In the genomic region with DNA sequence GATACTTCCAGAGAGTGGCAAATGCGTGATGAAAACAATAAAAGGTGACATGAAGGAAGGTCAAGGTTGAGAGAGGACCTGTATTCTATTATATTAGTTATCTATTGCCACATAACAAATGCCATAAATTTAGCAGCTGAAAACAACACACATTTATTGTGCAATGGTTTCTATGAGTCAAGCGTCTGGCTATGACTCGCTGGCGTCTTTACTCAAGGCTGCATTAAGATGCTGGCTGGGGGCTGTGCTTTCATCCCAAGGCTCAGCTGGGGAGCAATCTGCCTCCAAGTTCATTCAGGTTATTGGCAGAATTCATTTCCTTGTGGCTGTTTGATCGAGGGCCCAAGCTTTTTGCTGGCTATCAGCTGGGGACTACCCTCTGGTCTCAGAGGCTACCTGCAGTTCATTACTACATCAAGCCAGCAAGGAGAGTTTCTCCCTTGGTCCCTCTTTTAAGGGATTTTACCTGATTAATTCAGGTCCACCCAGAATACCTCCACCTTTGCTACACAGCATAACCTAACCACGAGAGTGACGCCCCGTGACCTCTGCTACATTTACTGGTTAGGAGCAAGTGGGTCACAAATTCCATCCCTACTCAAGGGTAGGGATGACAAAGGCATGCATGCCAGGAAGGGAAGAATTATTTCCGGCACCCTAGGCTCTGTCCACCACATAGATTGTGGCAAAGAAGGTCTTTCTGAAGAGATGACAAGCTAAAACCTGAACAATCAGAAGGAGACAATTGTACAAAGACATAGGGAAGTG, we compare ENCODE assay signal across 12 cellular contexts.
DNase-seq lines count a peak whose midpoint lies in the region; ATAC-seq and TF ChIP-seq lines count a peak whose summit lies in the region.
"Had no signal": no experiment of that assay in that cellular context is flagged by ENCODE, and none has a peak within 500 bp of the region (broad histone marks: within the 10 kb centered on the region; RNA-seq: fewer than 3 reads in every experiment).

No MANE protein-coding gene starts in this region.

- H3K4me2 ChIP-seq in SK-N-SH (no peak overlapping the region), PC-3 (ENCODE audit: low read length) (no peak overlapping the region), smooth muscle cell (no peak overlapping the region)

- no peak for TF ChIP-seq EP300 in SK-N-SH (IDR thresholded peaks at IDR 0.05; ENCODE audit: borderline replicate concordance in 1 of 2, low read depth in 1 of 2, low read length in 1 of 2)

- CTCF ChIA-PET in SK-N-SH (lab: Yijun Ruan, JAX) (interaction anchor here (1.2 to 1.4 kb wide), 2 partner anchors 12 to 15 kb away, joined by 3 read pairs; no protein-coding TSS in a partner anchor), PC-3 (lab: Charles Lee) (no interaction called here)

- H3K9me3 ChIP-seq in SK-N-SH: no peaks in the 10 kb centered on the region
- H3K9me3 ChIP-seq in PC-3 (ENCODE audit: low read length): no peaks in the 10 kb centered on the region
- peaks cover 3% of the 10 kb centered on the region for H3K9me3 ChIP-seq in smooth muscle cell (replicated peaks; ENCODE audit: low read depth)

- H3K9ac ChIP-seq in SK-N-SH: no peak overlapping the region
- no peak overlapping the region for H3K9ac ChIP-seq in PC-3 (ENCODE audit: low read length)
- H3K9ac ChIP-seq in smooth muscle cell (ENCODE audit: low read depth): no peak overlapping the region

- H3K9me2 ChIP-seq in SK-N-SH: no peaks in the 10 kb centered on the region
- H3K9me2 ChIP-seq in PC-3 (replicated peaks; ENCODE audit: low read length): no peaks in the 10 kb centered on the region

- intact Hi-C loops in PC-3 (cut with micrococcal nuclease): no loop called here

- peaks cover 0 to 2% of the 10 kb centered on the region in 2 experiments; a peak in 1 of 4 replicates for H3K4me1 ChIP-seq in SK-N-SH (ENCODE audit: control insufficient read depth in 1 of 2, insufficient read depth in 2 of 2, low read depth in 1 of 2, low read length in 1 of 2)
- no peaks in the 10 kb centered on the region for H3K4me1 ChIP-seq in PC-3 (ENCODE audit: insufficient read depth, low read length)
- no peaks in the 10 kb centered on the region for H3K4me1 ChIP-seq in smooth muscle cell (ENCODE audit: low read depth)

- no TSS peak for BruUV-seq in PC-3 (replicated peaks; lab: Mats Ljungman, UMichigan)

- POLR2A ChIA-PET in SK-N-SH (lab: Yijun Ruan, JAX) (no interaction called here), PC-3 (lab: Charles Lee; ENCODE audit: unreplicated experiment) (no interaction called here)

- TF ChIP-seq CTCF in SK-N-SH (IDR thresholded peaks at IDR 0.05): no peak
- TF ChIP-seq CTCF in PC-3 (conservative IDR thresholded peaks at IDR 0.05; ENCODE audit: low read depth, low read length): no peak
- no peak for TF ChIP-seq CTCF in fibroblast of villous mesenchyme (IDR thresholded peaks at IDR 0.05; ENCODE audit: insufficient read depth, low read depth, low read length)
- TF ChIP-seq CTCF in smooth muscle cell (IDR thresholded peaks at IDR 0.05; ENCODE audit: borderline replicate concordance, insufficient read depth, poor library complexity, severe bottlenecking): no peak

- ATAC-seq in SK-N-SH treated with all-trans-retinoic acid at 6 μM for 48 hours (no peak), PC-3 (no peak), GM19324 (IDR thresholded peaks at IDR 0.05; ENCODE audit: low FRiP score, unreplicated experiment) (no peak)

- no peaks in the 10 kb centered on the region for H3F3A ChIP-seq in SK-N-SH (replicated peaks; ENCODE audit: insufficient read depth)
- H3F3A ChIP-seq in PC-3 (ENCODE audit: low read length, unreplicated experiment): no peaks in the 10 kb centered on the region
- H3F3A ChIP-seq in smooth muscle cell (ENCODE audit: low read depth): no peaks in the 10 kb centered on the region

- H3K4me3 ChIP-seq in SK-N-SH (ENCODE audit: low read depth in 2 of 2, low read length in 1 of 2): no peak overlapping the region
- no peak overlapping the region for H3K4me3 ChIP-seq in PC-3 (ENCODE audit: low read length)
- H3K4me3 ChIP-seq in fibroblast of villous mesenchyme (ENCODE audit: low read depth, low read length): no peak overlapping the region
- H3K4me3 ChIP-seq in smooth muscle cell: no peak overlapping the region

- H3K79me2 ChIP-seq in SK-N-SH (ENCODE audit: insufficient read depth) (no peaks in the 10 kb centered on the region), PC-3 (ENCODE audit: low read length) (no peaks in the 10 kb centered on the region), smooth muscle cell (ENCODE audit: low read depth) (no peaks in the 10 kb centered on the region)

- DNase-seq in SK-N-SH (no peak), PC-3 (peak; percentile 15), fibroblast of villous mesenchyme (ENCODE audit: low read depth) (peak; percentile 87), smooth muscle cell (lab: John Stamatoyannopoulos, UW; ENCODE audit: unreplicated experiment) (no peak), OCI-M1 (lab: John Stamatoyannopoulos, UW) (no peak), NCI-H1105 treated with DMSO at 0.1 percent for 48 hours (lab: John Stamatoyannopoulos, UW) (no peak)
- DNase-seq: activated effector memory CD4-positive, alpha-beta T cell treated with Interleukin-2 at 50 U/mL for 16 hours; AML-193; NCI-H510A; stimulated activated CD4-positive, alpha-beta T cell treated with anti-CD3 and anti-CD28 coated beads, Interleukin-4, amount 100 ng/mL, for 4 hours had no signal

- no peak for TF ChIP-seq RAD21 in SK-N-SH (IDR thresholded peaks at IDR 0.05; ENCODE audit: low read length)

- H2AFZ ChIP-seq in SK-N-SH (ENCODE audit: low read depth) (no peak overlapping the region), PC-3 (ENCODE audit: low read length) (no peak overlapping the region), smooth muscle cell (ENCODE audit: low read depth) (no peak overlapping the region)

- H4K20me1 ChIP-seq in SK-N-SH (ENCODE audit: insufficient read depth): no peaks in the 10 kb centered on the region
- no peaks in the 10 kb centered on the region for H4K20me1 ChIP-seq in PC-3 (ENCODE audit: low read length)
- H4K20me1 ChIP-seq in smooth muscle cell (ENCODE audit: low read depth): no peaks in the 10 kb centered on the region

- H3K27ac ChIP-seq in SK-N-SH (ENCODE audit: low read depth in 2 of 2, low read length in 1 of 2) (no peak overlapping the region), PC-3 (ENCODE audit: low read length) (no peak overlapping the region), smooth muscle cell (ENCODE audit: low read depth) (peak overlapping the region; percentile 53)

- H3K36me3 ChIP-seq in SK-N-SH (replicated peaks in 1 of 2; ENCODE audit: control insufficient read depth in 1 of 2, insufficient read depth in 2 of 2, low read length in 1 of 2) (no peaks in the 10 kb centered on the region), PC-3 (ENCODE audit: low read depth, low read length) (no peaks in the 10 kb centered on the region), smooth muscle cell (ENCODE audit: low read depth) (no peaks in the 10 kb centered on the region)

- H3K27me3 ChIP-seq in SK-N-SH (ENCODE audit: insufficient read depth) (no peaks in the 10 kb centered on the region), PC-3 (ENCODE audit: low read length) (no peaks in the 10 kb centered on the region), smooth muscle cell (ENCODE audit: low read depth) (no peaks in the 10 kb centered on the region)

- WGBS in SK-N-SH (ENCODE audit: low lambda C conversion rate): 55% methylated on average over 9 of the region's 9 CpGs
- WGBS in smooth muscle cell (ENCODE audit: low lambda C conversion rate): 57% methylated on average over 9 of the region's 9 CpGs

TF ChIP-seq in SK-N-SH, 30 proteins besides CTCF, POLR2A, EP300 and RAD21:
- TF ChIP-seq TCF12 (IDR thresholded peaks at IDR 0.05): peak; percentile 34; the same call in 1 of the 2 replicates
- TF ChIP-seq, protein P1, sequence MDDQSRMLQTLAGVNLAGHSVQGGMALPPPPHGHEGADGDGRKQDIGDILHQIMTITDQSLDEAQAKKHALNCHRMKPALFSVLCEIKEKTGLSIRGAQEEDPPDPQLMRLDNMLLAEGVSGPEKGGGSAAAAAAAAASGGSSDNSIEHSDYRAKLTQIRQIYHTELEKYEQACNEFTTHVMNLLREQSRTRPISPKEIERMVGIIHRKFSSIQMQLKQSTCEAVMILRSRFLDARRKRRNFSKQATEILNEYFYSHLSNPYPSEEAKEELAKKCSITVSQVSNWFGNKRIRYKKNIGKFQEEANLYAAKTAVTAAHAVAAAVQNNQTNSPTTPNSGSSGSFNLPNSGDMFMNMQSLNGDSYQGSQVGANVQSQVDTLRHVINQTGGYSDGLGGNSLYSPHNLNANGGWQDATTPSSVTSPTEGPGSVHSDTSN (IDR thresholded peaks at IDR 0.05): no peak
TF ChIP-seq in SK-N-SH: peak in this region for 1.

TF ChIP-seq in SK-N-SH treated with all-trans-retinoic acid at 6 μM for 48 hours, 23 proteins besides CTCF, POLR2A, EP300 and RAD21 (continues in another document):
- no peak for TF ChIP-seq ISL1 (CRISPR knock-in tag; IDR thresholded peaks at IDR 0.05)
- TF ChIP-seq BACH2 (CRISPR knock-in tag; IDR thresholded peaks at IDR 0.05; ENCODE audit: borderline replicate concordance): no peak
- TF ChIP-seq GLIS3 (CRISPR knock-in tag; IDR thresholded peaks at IDR 0.05): no peak
- no peak for TF ChIP-seq ESRRG (CRISPR knock-in tag; IDR thresholded peaks at IDR 0.05)
- no peak for TF ChIP-seq PATZ1 (CRISPR knock-in tag; IDR thresholded peaks at IDR 0.05; ENCODE audit: borderline replicate concordance)
- no peak for TF ChIP-seq ZNF565 (CRISPR knock-in tag; conservative IDR thresholded peaks at IDR 0.05; ENCODE audit: low read depth)
- TF ChIP-seq OSR1 (CRISPR knock-in tag; IDR thresholded peaks at IDR 0.05): no peak
- no peak for TF ChIP-seq ZNF8 (CRISPR knock-in tag; IDR thresholded peaks at IDR 0.05)
- no peak for TF ChIP-seq TOX (CRISPR knock-in tag; IDR thresholded peaks at IDR 0.05; ENCODE audit: borderline replicate concordance)
- no peak for TF ChIP-seq ZFP3 (CRISPR knock-in tag; IDR thresholded peaks at IDR 0.05)

Comparison
In these comparisons a context has a peak if more than half of its experiments do, and no peak if none do; other contexts are left out.
1. DNase-seq: peak in PC-3 (single experiment) and fibroblast of villous mesenchyme (single experiment); none in SK-N-SH (single experiment), smooth muscle cell (single experiment), OCI-M1 (single experiment) and NCI-H1105 treated with DMSO at 0.1 percent for 48 hours (single experiment).